ENCODE assay signal across 30 cellular contexts in genomic region chr10:54477738-54478137, GRCh38.
"Had no signal": no experiment of that assay in that cellular context is flagged by ENCODE, and none has a peak within 500 bp of the region (broad histone marks: within the 10 kb centered on the region; RNA-seq: fewer than 3 reads in every experiment).

No MANE protein-coding gene starts in this region.

- H3K4me3 ChIP-seq: ascending aorta, cardiac muscle cell had no signal

- H3K27me3 ChIP-seq: ascending aorta, cardiac muscle cell had no signal

- H3K36me3 ChIP-seq: ascending aorta, cardiac muscle cell had no signal

- H3K4me1 ChIP-seq: ascending aorta had no signal

- H3K9me3 ChIP-seq: ascending aorta had no signal

- DNase-seq: activated B cell treated with CpG ODN at 0.5 μM for 24 hours; activated CD4-positive, alpha-beta memory T cell treated with anti-CD3 and anti-CD28 coated beads for 36 hours; activated CD4-positive, alpha-beta T cell treated with anti-CD3 and anti-CD28 coated beads for 4 hours; activated CD4-positive, alpha-beta T cell treated with anti-CD3 and anti-CD28 coated beads, Interleukin-2, amount 10 ng/mL, durations not matched to agents 24 days and 14 days; activated CD4-positive, alpha-beta T cell treated with anti-CD3 and anti-CD28 coated beads, Interleukin-2, amount 50 U/mL, for 1 hour; activated CD4-positive, alpha-beta T cell treated with anti-CD3 and anti-CD28 coated beads, Interleukin-2, amount 50 U/mL, for 4 hours; activated CD4-positive, CD25-positive, alpha-beta regulatory T cell treated with anti-CD3 and anti-CD28 coated beads, Interleukin-2, amount 50 U/mL, for 72 hours; activated CD8-positive, alpha-beta memory T cell treated with anti-CD3 and anti-CD28 coated beads, Interleukin-2, amount 50 U/mL, for 4 hours; activated CD8-positive, alpha-beta T cell treated with anti-CD3 and anti-CD28 coated beads for 36 hours; activated effector memory CD4-positive, alpha-beta T cell treated with anti-CD3 and anti-CD28 coated beads, Interleukin-2, amount 50 U/mL, for 16 hours; activated naive CD4-positive, alpha-beta T cell treated with anti-CD3 and anti-CD28 coated beads, Interleukin-2, amount 10 ng/mL, durations not matched to agents 7 days and 5 days; activated naive CD4-positive, alpha-beta T cell treated with Interleukin-2 at 50 U/mL for 16 hours; activated naive CD8-positive, alpha-beta T cell treated with anti-CD3 and anti-CD28 coated beads, Interleukin-2, amount 10 ng/mL, durations not matched to agents 7 days and 5 days; activated naive CD8-positive, alpha-beta T cell treated with anti-CD3 and anti-CD28 coated beads, Interleukin-2, amount 50 U/mL, for 24 hours; activated T-cell treated with anti-CD3 and anti-CD28 coated beads for 4 hours; activated T-cell treated with anti-CD3 and anti-CD28 coated beads, Interleukin-2, amount 50 U/mL, for 1 hour; activated T-cell treated with anti-CD3 and anti-CD28 coated beads, Interleukin-2, amount 50 U/mL, for 4 hours; activated T-cell treated with anti-CD3 and anti-CD28 coated beads, Interleukin-2, amount 50 U/mL, for 72 hours; amygdala; anterior cingulate cortex; caudate nucleus; cerebellar nuclear complex; T-helper 2 cell; T-helper 9 cell had no signal

- H3K27ac ChIP-seq: ascending aorta, cardiac muscle cell, VCaP had no signal

- ATAC-seq: activated CD8-positive, alpha-beta T cell treated with anti-CD3 and anti-CD28 coated beads for 36 hours; activated naive CD8-positive, alpha-beta T cell treated with anti-CD3 and anti-CD28 coated beads, Interleukin-2, amount 50 U/mL, for 24 hours; activated T-cell treated with anti-CD3 and anti-CD28 coated beads, Interleukin-2, amount 50 U/mL, for 4 hours; activated T-cell treated with anti-CD3 and anti-CD28 coated beads, Interleukin-2, amount 50 U/mL, for 72 hours; activated T-helper 17 cell treated with anti-CD3 and anti-CD28 coated beads, Interleukin-2, amount 50 U/mL, for 72 hours had no signal

- FAIRE-seq: bronchial epithelial cell, TTC549 had no signal
